In the genomic region with DNA sequence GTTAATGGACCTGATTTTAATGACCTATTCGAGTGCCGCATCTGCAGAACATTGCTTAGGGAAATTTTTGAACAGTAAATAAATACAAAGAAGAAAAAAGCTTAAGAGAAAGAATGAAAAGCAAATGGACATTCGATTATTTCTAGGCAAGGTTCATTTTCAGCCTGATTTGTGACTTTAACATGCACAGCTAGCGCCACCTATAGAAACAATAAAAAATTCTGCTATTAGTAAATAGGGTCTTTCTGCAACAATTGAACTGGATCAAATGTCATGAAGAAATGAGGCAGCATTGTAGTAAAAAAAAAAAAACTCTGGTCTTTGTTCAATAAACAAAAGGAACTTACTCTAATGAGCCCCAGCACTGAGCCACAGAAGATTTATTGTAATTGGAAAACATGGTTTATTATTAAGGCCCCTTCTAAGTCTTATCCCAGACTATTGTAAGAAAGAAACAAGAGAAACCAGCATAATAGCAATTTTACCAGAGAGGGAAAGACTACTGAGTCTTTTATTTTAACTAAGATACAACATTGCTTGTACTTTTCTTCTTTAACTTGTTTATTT, we compare ENCODE assay signal across 8 cellular contexts. TPM values are rescaled to one million over a fixed set of nuclear protein-coding genes. Genes with fewer than 3 reads are reported as not detected.
DNase-seq lines count a peak whose midpoint lies in the region; TF ChIP-seq lines count a peak whose summit lies in the region.

No MANE protein-coding gene starts in this region.

- no peak for TF ChIP-seq POLR2A in spleen (IDR thresholded peaks at IDR 0.05)

- H3K4me1 ChIP-seq in GM23248 (ENCODE audit: insufficient read depth) = peaks cover 4% of the 10 kb centered on the region; the same call in 1 of the 2 replicates
- H3K4me1 ChIP-seq in hepatocyte (ENCODE audit: insufficient read depth) = no peaks in the 10 kb centered on the region
- H3K4me1 ChIP-seq in spleen = peaks cover 0 to 13% (median 6%) of the 10 kb centered on the region in 6 donors

- H3K36me3 ChIP-seq in GM23248 (ENCODE audit: low read depth) = no peaks in the 10 kb centered on the region
- H3K36me3 ChIP-seq in hepatocyte (replicated peaks; ENCODE audit: insufficient read depth, low read depth) = no peaks in the 10 kb centered on the region
- H3K36me3 ChIP-seq in spleen = no peaks in the 10 kb centered on the region

- H3K79me2 ChIP-seq in GM23248 (ENCODE audit: insufficient read depth) = no peaks in the 10 kb centered on the region
- no peaks in the 10 kb centered on the region for H3K79me2 ChIP-seq in hepatocyte

- H4K20me1 ChIP-seq in GM23248 (ENCODE audit: insufficient read depth) (no peaks in the 10 kb centered on the region), hepatocyte (ENCODE audit: insufficient read depth, poor library complexity, severe bottlenecking) (no peaks in the 10 kb centered on the region)

- in situ Hi-C loops in GM23248 (cut with MboI) = no loop called here

- H2AFZ ChIP-seq in GM23248 (no peak overlapping the region), hepatocyte (no peak overlapping the region)

- WGBS in GM23248 (ENCODE audit: low coverage in 1 of 2, low lambda C conversion rate in 2 of 2, missing lambda C conversion rate in 2 of 2), 2 experiments = 12 to 19% methylated on average over 4 of the region's 4 CpGs
- WGBS in hepatocyte (ENCODE audit: low lambda C conversion rate, missing lambda C conversion rate) = 39% methylated on average over 4 of the region's 4 CpGs
- WGBS in spleen, 5 donors = 51 to 56% (median 55%) methylated on average over 4 of the region's 4 CpGs

- intact Hi-C loops in spleen (cut with DNase I; ENCODE audit: low total_unique reads) = no loop called here

- no peak overlapping the region for H3K9ac ChIP-seq in GM23248

- DNase-seq in AG09309 (ENCODE audit: low read depth) = no peak
- peak; percentile 49 for DNase-seq in GM23248
- DNase-seq in RKO (ENCODE audit: low spot score) = peak; percentile 48
- DNase-seq in hepatocyte (ENCODE audit: low spot score) = peak; percentile 42
- DNase-seq in GDM1 (lab: John Stamatoyannopoulos, UW) = no peak
- DNase-seq in NCI-H2196 treated with DMSO at 0.1 percent for 48 hours (lab: John Stamatoyannopoulos, UW; ENCODE audit: unreplicated experiment) = no peak
- DNase-seq in spleen = no peak
- no peak for DNase-seq in mesenteric fat pad (ENCODE audit: low spot score)

- H3K27me3 ChIP-seq in GM23248 (replicated peaks; ENCODE audit: insufficient read depth) (no peaks in the 10 kb centered on the region), hepatocyte (no peaks in the 10 kb centered on the region), spleen (replicated peaks in 1 of 7) (no peaks in the 10 kb centered on the region)

- H3K4me2 ChIP-seq in GM23248 (ENCODE audit: unreplicated experiment) = no peak overlapping the region
- no peak overlapping the region for H3K4me2 ChIP-seq in hepatocyte

- H3K4me3 ChIP-seq in AG09309 (ENCODE audit: control insufficient read depth, low read depth, low read length) (no peak overlapping the region), GM23248 (no peak overlapping the region), hepatocyte (no peak overlapping the region), spleen (no peak overlapping the region)

- H3K9me2 ChIP-seq in GM23248 (ENCODE audit: insufficient read depth) (no peaks in the 10 kb centered on the region), hepatocyte (replicated peaks; ENCODE audit: insufficient read depth) (no peaks in the 10 kb centered on the region)

- no peak overlapping the region for H3K27ac ChIP-seq in GM23248
- H3K27ac ChIP-seq in hepatocyte = no peak overlapping the region
- no peak overlapping the region for H3K27ac ChIP-seq in spleen

- TF ChIP-seq CTCF in AG09309 (IDR thresholded peaks at IDR 0.05; ENCODE audit: control insufficient read depth, insufficient read depth, low read depth, low read length, missing control alignments) (peak; percentile 54), hepatocyte (IDR thresholded peaks at IDR 0.05; ENCODE audit: poor library complexity) (peak; percentile 68), spleen (IDR thresholded peaks at IDR 0.05 in 8 of 11, conservative IDR thresholded peaks at IDR 0.05 in 3 of 11) (peak in 4 of 11 experiments; percentile 15 to 32 (median 29))

- H3F3A ChIP-seq in GM23248 (ENCODE audit: insufficient read depth) = no peaks in the 10 kb centered on the region

- H3K9me3 ChIP-seq in GM23248 (ENCODE audit: low read depth) (no peaks in the 10 kb centered on the region), hepatocyte (ENCODE audit: low read depth) (no peaks in the 10 kb centered on the region), spleen (no peaks in the 10 kb centered on the region)

RNA-seq across cellular contexts. Expression of gene GHITM, which starts 41.4 kb away (rescaled TPM):
- total RNA-seq in GM23248 (2014; rRNA removed; shearing (Covaris generic)) = 203 and 205 TPM in 2 replicates
- polyA plus RNA-seq in GM23248 (2016; fragmentation: Nextera tagmentation; extraction: Ambion mirVana) = 255 and 258 TPM in 2 replicates
- 273 and 274 TPM in 2 replicates for total RNA-seq in hepatocyte
- 190 and 215 TPM in 2 replicates for polyA plus RNA-seq in hepatocyte
- total RNA-seq in spleen = 100 to 1,000 TPM in 5 of 7 donors, 10 to 100 TPM in 2; 95.0 to 152 (median 103) TPM
- 100 to 1,000 TPM in 1 of 3 donors, 10 to 100 TPM in 2; 69.2 to 117 (median 99.9) TPM for polyA plus RNA-seq in spleen
- total RNA-seq in mesenteric fat pad = 146 TPM

Comparison
In these comparisons a context has a peak if more than half of its experiments do, and no peak if none do; other contexts are left out.
1. DNase-seq: peak in GM23248 (single experiment), RKO (single experiment) and hepatocyte (single experiment); none in AG09309 (single experiment), GDM1 (single experiment), NCI-H2196 treated with DMSO at 0.1 percent for 48 hours (single experiment), spleen (single experiment) and mesenteric fat pad (single experiment).